13 cellular contexts compared by ENCODE assay signal in genomic region chr7:43208189-43208588, GRCh38.
A peak's percentile ranks its signal among the peaks of the same experiment; 100 is the strongest.
DNase-seq lines count a peak whose midpoint lies in the region; FAIRE-seq and TF ChIP-seq lines count a peak whose summit lies in the region.
"Had no signal": no experiment of that assay in that cellular context is flagged by ENCODE, and none has a peak within 500 bp of the region (broad histone marks: within the 10 kb centered on the region; RNA-seq: fewer than 3 reads in every experiment).

No MANE protein-coding gene starts in this region.

- H4K91ac ChIP-seq in H1 (replicated peaks; ENCODE audit: insufficient read length, low read length): no peak overlapping the region

- no peak for TF ChIP-seq EP300 in H1 (IDR thresholded peaks at IDR 0.05; ENCODE audit: borderline replicate concordance in 1 of 2, low read depth in 2 of 2, low read length in 2 of 2)

- H3K79me1 ChIP-seq in H1 (ENCODE audit: low read depth, low read length) (no peaks in the 10 kb centered on the region), mesendoderm (ENCODE audit: low read length) (no peaks in the 10 kb centered on the region)

- H3K14ac ChIP-seq in H1 (ENCODE audit: insufficient read length): no peak overlapping the region

- H3K27ac ChIP-seq in HUES48 (ENCODE audit: low read depth, low read length) (peak overlapping the region; percentile 73), H1 (ENCODE audit: low read depth, low read length) (no peak overlapping the region), mesendoderm (ENCODE audit: low read depth, low read length) (no peak overlapping the region), GM23248 (no peak overlapping the region)
- H3K27ac ChIP-seq: BLaER1 treated with 17β-estradiol and CSF1 and Interleukin-3, amounts not matched to agents 10 nM and 100 nM had no signal

- H2BK15ac ChIP-seq in H1 (ENCODE audit: low read length): no peak overlapping the region
- H2BK15ac ChIP-seq in mesendoderm (replicated peaks; ENCODE audit: low read depth): peak overlapping the region; percentile 47

- no peaks in the 10 kb centered on the region for H3K36me3 ChIP-seq in HUES48 (ENCODE audit: control insufficient read depth, insufficient read depth, low read length)
- H3K36me3 ChIP-seq in H1 (ENCODE audit: control insufficient read depth in 2 of 4, insufficient read depth in 4 of 4, low read length in 3 of 4): no peaks in the 10 kb centered on the region
- no peaks in the 10 kb centered on the region for H3K36me3 ChIP-seq in mesendoderm (ENCODE audit: control insufficient read depth, insufficient read depth, low read length)
- no peaks in the 10 kb centered on the region for H3K36me3 ChIP-seq in GM23248 (ENCODE audit: low read depth)

- peak overlapping the region; percentile 77; the same call in 1 of the 2 replicates for H2BK20ac ChIP-seq in H1 (ENCODE audit: low read length)

- peak overlapping the region in 1 of 2 experiments; percentile 44; a peak in 2 of 4 replicates for H3K4me2 ChIP-seq in H1 (ENCODE audit: insufficient read depth in 1 of 2, low read depth in 2 of 2, low read length in 2 of 2)
- no peak overlapping the region for H3K4me2 ChIP-seq in mesendoderm (ENCODE audit: low read length)
- H3K4me2 ChIP-seq in GM23248 (ENCODE audit: unreplicated experiment): no peak overlapping the region
- H3K4me2 ChIP-seq: BLaER1 treated with 17β-estradiol and CSF1 and Interleukin-3, amounts not matched to agents 10 nM and 100 nM had no signal

- no peak for TF ChIP-seq CTCF in H1 (IDR thresholded peaks at IDR 0.05; ENCODE audit: control extremely low read depth in 1 of 3, insufficient read depth in 1 of 3, low read depth in 1 of 3, low read length in 3 of 3)
- no peak for TF ChIP-seq CTCF in GM20000 (IDR thresholded peaks at IDR 0.05; ENCODE audit: extremely low read depth, missing control alignments)

- H3K18ac ChIP-seq in H1 (ENCODE audit: extremely low read depth, low read length): peak overlapping the region; percentile 55; the same call in 1 of the 2 replicates
- peak overlapping the region; percentile 56 for H3K18ac ChIP-seq in mesendoderm (ENCODE audit: low read length)

- H2AK5ac ChIP-seq in H1 (ENCODE audit: low read depth, low read length): no peak overlapping the region
- no peak overlapping the region for H2AK5ac ChIP-seq in mesendoderm (ENCODE audit: low read length)

- H3K56ac ChIP-seq in H1 (replicated peaks; ENCODE audit: insufficient read length, low read depth, low read length) (no peak overlapping the region), mesendoderm (ENCODE audit: low read length) (no peak overlapping the region)

- TF ChIP-seq POLR2A in H1 (IDR thresholded peaks at IDR 0.05; ENCODE audit: control extremely low read depth in 1 of 2, low read depth in 2 of 2, low read length in 2 of 2): no peak

- peaks cover 11% of the 10 kb centered on the region for H3F3A ChIP-seq in GM23248 (ENCODE audit: insufficient read depth)

- no peak overlapping the region for H3K4me3 ChIP-seq in HUES48 (ENCODE audit: low read depth, low read length)
- H3K4me3 ChIP-seq in H1 (ENCODE audit: extremely low read depth in 1 of 4, insufficient read depth in 2 of 4, low read depth in 3 of 4, low read length in 4 of 4): no peak overlapping the region
- no peak overlapping the region for H3K4me3 ChIP-seq in mesendoderm (ENCODE audit: low read length)
- no peak overlapping the region for H3K4me3 ChIP-seq in GM23248
- H3K4me3 ChIP-seq: BLaER1 treated with 17β-estradiol and CSF1 and Interleukin-3, amounts not matched to agents 10 nM and 100 nM had no signal

- H2BK5ac ChIP-seq in H1 (ENCODE audit: low read depth, low read length): peak overlapping the region; percentile 73
- no peak overlapping the region for H2BK5ac ChIP-seq in mesendoderm (ENCODE audit: low read length)

- CTCF ChIA-PET in H1 (lab: Charles Lee; ENCODE audit: partially characterized antibody): interaction anchor here (1.3 to 2.8 kb wide), 3 partner anchors 12 to 30 kb away, joined by 3 to 8 read pairs (median 4); no protein-coding TSS in a partner anchor

- no peak overlapping the region for H3K4ac ChIP-seq in H1 (replicated peaks; ENCODE audit: insufficient read length, low read depth, low read length)
- H3K4ac ChIP-seq in mesendoderm (ENCODE audit: low read depth, low read length): no peak overlapping the region

- POLR2A ChIA-PET in H1 (lab: Charles Lee; ENCODE audit: partially characterized antibody): no interaction called here

- H3K79me2 ChIP-seq in H1 (ENCODE audit: control insufficient read depth in 1 of 2, insufficient read depth in 2 of 2, low read length in 2 of 2) (no peaks in the 10 kb centered on the region), mesendoderm (ENCODE audit: control insufficient read depth, insufficient read depth, low read length) (no peaks in the 10 kb centered on the region), GM23248 (ENCODE audit: insufficient read depth) (no peaks in the 10 kb centered on the region)

- no peak overlapping the region for H3K9ac ChIP-seq in HUES48 (ENCODE audit: low read depth, low read length)
- no peak overlapping the region for H3K9ac ChIP-seq in H1 (replicated peaks in 1 of 4; ENCODE audit: extremely low read depth in 1 of 4, low read depth in 3 of 4, low read length in 3 of 4)
- no peak overlapping the region for H3K9ac ChIP-seq in mesendoderm (ENCODE audit: low read length)
- H3K9ac ChIP-seq in GM23248: no peak overlapping the region
- H3K9ac ChIP-seq: BLaER1 treated with 17β-estradiol and CSF1 and Interleukin-3, amounts not matched to agents 10 nM and 100 nM had no signal

- no peaks in the 10 kb centered on the region for H3K9me2 ChIP-seq in GM23248 (ENCODE audit: insufficient read depth)

- H3K4me1 ChIP-seq in HUES48 (ENCODE audit: control insufficient read depth, insufficient read depth, low read length): peaks cover 29% of the 10 kb centered on the region
- H3K4me1 ChIP-seq in H1 (replicated peaks in 1 of 4; ENCODE audit: control insufficient read depth in 3 of 4, insufficient read depth in 4 of 4, low read length in 3 of 4): peaks cover 5 to 21% (median 14%) of the 10 kb centered on the region in 4 experiments
- no peaks in the 10 kb centered on the region for H3K4me1 ChIP-seq in mesendoderm (ENCODE audit: control insufficient read depth, low read depth, low read length)
- peaks cover 16% of the 10 kb centered on the region; the same call in 1 of the 2 replicates for H3K4me1 ChIP-seq in GM23248 (ENCODE audit: insufficient read depth)
- H3K4me1 ChIP-seq: BLaER1 treated with 17β-estradiol and CSF1 and Interleukin-3, amounts not matched to agents 10 nM and 100 nM had no signal

- H3K23me2 ChIP-seq in H1 (ENCODE audit: low read depth, low read length): no peaks in the 10 kb centered on the region

- in situ Hi-C loops in GM23248 (cut with MboI): no loop called here

- H4K8ac ChIP-seq in H1 (ENCODE audit: extremely low read depth, insufficient read depth, low read length): no peak overlapping the region
- H4K8ac ChIP-seq in mesendoderm (ENCODE audit: low read depth, low read length): no peak overlapping the region

- H3K27me3 ChIP-seq in HUES48 (ENCODE audit: control insufficient read depth, insufficient read depth, low read length) (no peaks in the 10 kb centered on the region), H1 (replicated peaks in 1 of 4; ENCODE audit: control insufficient read depth in 3 of 4, extremely low read depth in 1 of 4, insufficient read depth in 3 of 4, low read length in 3 of 4) (no peaks in the 10 kb centered on the region), mesendoderm (ENCODE audit: insufficient read depth, low read length, poor library complexity) (no peaks in the 10 kb centered on the region), GM23248 (replicated peaks; ENCODE audit: insufficient read depth) (no peaks in the 10 kb centered on the region)
- H3K27me3 ChIP-seq: BLaER1 treated with 17β-estradiol and CSF1 and Interleukin-3, amounts not matched to agents 10 nM and 100 nM had no signal

- H3K9me3 ChIP-seq in HUES48 (ENCODE audit: control insufficient read depth, insufficient read depth, low read length) (no peaks in the 10 kb centered on the region), H1 (ENCODE audit: insufficient read depth in 2 of 2, low read depth in 1 of 2, low read length in 1 of 2) (no peaks in the 10 kb centered on the region), GM23248 (ENCODE audit: low read depth) (no peaks in the 10 kb centered on the region)
- H3K9me3 ChIP-seq: BLaER1 treated with 17β-estradiol and CSF1 and Interleukin-3, amounts not matched to agents 10 nM and 100 nM had no signal

- H4K20me1 ChIP-seq in H1 (replicated peaks in 1 of 2; ENCODE audit: control insufficient read depth in 1 of 2, insufficient read depth in 2 of 2, low read length in 2 of 2): no peaks in the 10 kb centered on the region
- H4K20me1 ChIP-seq in GM23248 (ENCODE audit: insufficient read depth): no peaks in the 10 kb centered on the region
- H4K20me1 ChIP-seq: BLaER1 treated with 17β-estradiol and CSF1 and Interleukin-3, amounts not matched to agents 10 nM and 100 nM had no signal

- DNase-seq in H1 (ENCODE audit: low read depth in 1 of 2, low spot score in 2 of 2) (no peak), mesendoderm (no peak), GM20000 (ENCODE audit: low spot score) (no peak), GM23248 (no peak)
- DNase-seq in activated CD4-positive, alpha-beta T cell treated with anti-CD3 and anti-CD28 coated beads, Interleukin-2, amount 50 U/mL, for 48 hours: no peak
- DNase-seq: Calu3; CD8-positive, alpha-beta T cell; DMS79 treated with DMSO at 0.1 percent for 48 hours; GF-D8; H7 had no signal

- no peak for FAIRE-seq in H1 (lab: Jason Lieb, UNC)
- FAIRE-seq: HTR-8/SVneo had no signal

- peak overlapping the region; percentile 89; the same call in 1 of the 2 replicates for H2BK12ac ChIP-seq in H1 (ENCODE audit: low read depth, low read length)

- 23% methylated on average over 2 of the region's 2 CpGs; no CpG with 5 or more reads in 1 of the 2 experiments for WGBS in H1 (ENCODE audit: extremely low coverage in 1 of 2, insufficient coverage in 1 of 2, insufficient read length in 1 of 2, insufficient replicate concordance in 2 of 2, low coverage in 1 of 2, low lambda C conversion rate in 2 of 2, missing lambda C conversion rate in 1 of 2), 2 experiments
- no CpG with 5 or more reads among the region's 2 CpGs for WGBS in mesendoderm (ENCODE audit: extremely low coverage, insufficient coverage, low lambda C conversion rate)
- WGBS in GM23248 (ENCODE audit: low coverage in 1 of 2, low lambda C conversion rate in 2 of 2, missing lambda C conversion rate in 2 of 2), 2 experiments: 84 to 86% methylated on average over 2 of the region's 2 CpGs

- TF ChIP-seq RAD21 in H1 (IDR thresholded peaks at IDR 0.05 in 1 of 2, conservative IDR thresholded peaks at IDR 0.05 in 1 of 2; ENCODE audit: low read depth in 2 of 2, low read length in 2 of 2): no peak

- no peak overlapping the region for H2BK120ac ChIP-seq in H1 (replicated peaks; ENCODE audit: low read depth, low read length)
- H2BK120ac ChIP-seq in mesendoderm (ENCODE audit: low read depth, low read length): no peak overlapping the region

- H4K5ac ChIP-seq in H1 (ENCODE audit: insufficient read length, low read depth, low read length) (no peak overlapping the region), mesendoderm (ENCODE audit: low read length) (no peak overlapping the region)

- H2AFZ ChIP-seq in H1 (ENCODE audit: low read length) (no peak overlapping the region), GM23248 (no peak overlapping the region)

- no peak overlapping the region for H3K23ac ChIP-seq in H1 (ENCODE audit: insufficient read length)
- no peak overlapping the region for H3K23ac ChIP-seq in mesendoderm (ENCODE audit: low read length)

TF ChIP-seq in H1, 55 proteins besides CTCF, POLR2A, EP300 and RAD21:
- no peak for TF ChIP-seq POU5F1 (IDR thresholded peaks at IDR 0.05; ENCODE audit: low read depth, low read length)
